8 cellular contexts compared by ENCODE assay signal in the genomic region with DNA sequence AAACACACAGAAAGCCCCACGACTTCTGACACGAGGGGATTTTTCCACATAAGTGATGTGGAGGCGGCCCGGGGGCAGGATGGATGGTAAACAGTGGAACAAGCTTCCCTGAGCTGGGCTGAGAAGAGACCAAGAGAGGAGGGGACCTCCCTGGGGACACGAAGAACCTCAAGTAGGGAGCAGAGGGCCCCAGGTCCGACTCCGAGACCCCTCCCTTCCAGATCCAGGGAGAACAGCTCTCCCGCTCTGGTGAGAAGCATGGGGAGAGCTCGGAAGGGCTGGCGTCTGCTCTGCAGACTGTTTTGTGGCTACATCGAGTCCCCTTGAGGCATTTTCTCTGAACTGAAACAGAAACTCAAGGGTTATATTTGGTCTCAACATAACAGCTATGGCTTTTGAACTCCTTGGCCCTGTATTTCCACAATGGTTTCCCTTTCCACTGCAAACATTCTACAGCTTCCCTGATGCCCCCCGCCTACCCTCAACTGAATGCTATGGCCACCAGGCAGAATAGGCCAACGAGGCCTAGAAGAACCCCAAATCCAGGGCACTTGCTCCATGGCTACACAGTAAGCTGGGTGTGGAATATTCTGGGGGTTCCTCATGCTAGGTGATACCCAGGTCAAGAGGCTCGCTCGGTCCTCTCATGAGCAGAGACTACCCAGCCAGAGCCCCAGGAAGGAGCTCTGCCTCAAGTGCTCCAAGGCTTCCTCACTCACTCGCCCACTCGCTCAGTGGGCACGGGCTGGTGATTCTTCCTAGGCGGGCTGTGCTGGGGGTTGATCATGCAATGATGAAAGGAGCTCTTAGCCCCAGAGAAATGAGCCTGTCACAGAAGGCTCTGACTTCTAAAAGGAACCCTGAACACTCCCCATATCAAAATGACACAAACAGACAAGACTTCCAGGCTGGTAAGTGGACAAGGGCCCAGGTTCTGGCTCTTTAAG. TPM values are rescaled to one million over a fixed set of nuclear protein-coding genes. Genes with fewer than 3 reads are reported as not detected.
DNase-seq lines count a peak whose midpoint lies in the region; ATAC-seq and TF ChIP-seq lines count a peak whose summit lies in the region.

No MANE protein-coding gene starts in this region.

- no peaks in the 10 kb centered on the region for H3K27me3 ChIP-seq in breast epithelium
- H3K27me3 ChIP-seq in mammary epithelial cell (ENCODE audit: insufficient read depth, low read length) = no peaks in the 10 kb centered on the region

- no peak overlapping the region for H2AFZ ChIP-seq in mammary epithelial cell (ENCODE audit: low read depth, low read length)

- in situ Hi-C loops in mammary epithelial cell (cut with MboI; ENCODE audit: low sequenced_read_pairs in 2 of 2) = no loop called here

- BruUV-seq in mammary epithelial cell (replicated peaks; lab: Mats Ljungman, UMichigan) = no TSS peak

- H3K9me3 Mint-ChIP-seq in activated T-helper 17 cell treated with anti-CD3 and anti-CD28 coated beads, Interleukin-2, amount 50 U/mL, for 72 hours = no peaks in the 10 kb centered on the region

- H3K36me3 ChIP-seq in breast epithelium = no peaks in the 10 kb centered on the region
- no peaks in the 10 kb centered on the region for H3K36me3 ChIP-seq in mammary epithelial cell (ENCODE audit: insufficient read depth, low read length)

- H3K4me1 Mint-ChIP-seq in activated T-helper 17 cell treated with anti-CD3 and anti-CD28 coated beads, Interleukin-2, amount 50 U/mL, for 72 hours = peaks cover 70% of the 10 kb centered on the region

- H3K4me1 ChIP-seq in breast epithelium = peaks cover 10 to 12% of the 10 kb centered on the region in 2 donors
- H3K4me1 ChIP-seq in mammary epithelial cell (ENCODE audit: insufficient read depth, low read length) = no peaks in the 10 kb centered on the region

- TF ChIP-seq CTCF in breast epithelium (IDR thresholded peaks at IDR 0.05) = no peak
- no peak for TF ChIP-seq CTCF in mammary epithelial cell (conservative IDR thresholded peaks at IDR 0.05 in 1 of 2, IDR thresholded peaks at IDR 0.05 in 1 of 2; ENCODE audit: extremely low read depth in 1 of 2, insufficient read depth in 1 of 2, low read depth in 1 of 2, low read length in 2 of 2)

- H3K27ac Mint-ChIP-seq in activated T-helper 17 cell treated with anti-CD3 and anti-CD28 coated beads, Interleukin-2, amount 50 U/mL, for 72 hours = peak overlapping the region; percentile 97

- H3K4me2 ChIP-seq in mammary epithelial cell (ENCODE audit: insufficient read depth, low read depth, low read length) = no peak overlapping the region

- H3K27me3 Mint-ChIP-seq in activated T-helper 17 cell treated with anti-CD3 and anti-CD28 coated beads, Interleukin-2, amount 50 U/mL, for 72 hours = no peaks in the 10 kb centered on the region

- H3K4me3 Mint-ChIP-seq in activated T-helper 17 cell treated with anti-CD3 and anti-CD28 coated beads, Interleukin-2, amount 50 U/mL, for 72 hours = peak overlapping the region; percentile 91

- intact Hi-C loops in breast epithelium (cut with DNase I; ENCODE audit: low total_unique reads) (no loop called here), mammary epithelial cell (cut with micrococcal nuclease) (no loop called here)

- H3K36me3 Mint-ChIP-seq in activated T-helper 17 cell treated with anti-CD3 and anti-CD28 coated beads, Interleukin-2, amount 50 U/mL, for 72 hours (ENCODE audit: low read depth) = peaks cover 87% of the 10 kb centered on the region

- H3K79me2 ChIP-seq in mammary epithelial cell (ENCODE audit: insufficient read depth, low read length) = peaks cover 19% of the 10 kb centered on the region

- H3K4me3 ChIP-seq in breast epithelium (no peak overlapping the region), mammary epithelial cell (replicated peaks in 1 of 3; ENCODE audit: insufficient read depth in 1 of 3, low read depth in 2 of 3, low read length in 3 of 3) (no peak overlapping the region), skin epidermis (no peak overlapping the region)

- no peaks in the 10 kb centered on the region for H4K20me1 ChIP-seq in mammary epithelial cell (ENCODE audit: insufficient read depth, low read length)

- dilution Hi-C loops in mammary epithelial cell (cut with HindIII; ENCODE audit: low sequenced_read_pairs) = loop anchor here (5.0 kb wide), 1 partner anchor 74 kb away; no protein-coding TSS in a partner anchor

- H3K9me3 ChIP-seq in breast epithelium (no peaks in the 10 kb centered on the region), mammary epithelial cell (replicated peaks; ENCODE audit: insufficient read depth, low read length) (no peaks in the 10 kb centered on the region)

- ATAC-seq in HG03039 (IDR thresholded peaks at IDR 0.05; ENCODE audit: unreplicated experiment) = peak; percentile 55
- ATAC-seq in activated T-helper 17 cell treated with anti-CD3 and anti-CD28 coated beads, Interleukin-2, amount 50 U/mL, for 72 hours (replicated peaks) = peak; percentile 67

- TF ChIP-seq POLR2A in breast epithelium (IDR thresholded peaks at IDR 0.05) = no peak

- CTCF ChIA-PET in mammary epithelial cell (lab: Charles Lee; ENCODE audit: low non-redundant PET) = no interaction called here

- DNase-seq in breast epithelium (ENCODE audit: low spot score in 2 of 2) (no peak), mammary epithelial cell (no peak), SHP77 (lab: John Stamatoyannopoulos, UW) (no peak), NCI-H187 (lab: John Stamatoyannopoulos, UW) (no peak)
- no peak for DNase-seq in stimulated activated CD8-positive, alpha-beta memory T cell treated with anti-CD3 and anti-CD28 coated beads, Interleukin-4, amount 100 ng/mL, for 48 hours

- WGBS in mammary epithelial cell (ENCODE audit: low coverage, missing lambda C conversion rate) = 95% methylated on average over 17 of the region's 19 CpGs

- peak overlapping the region; percentile 41 to 52 for H3K27ac ChIP-seq in breast epithelium
- H3K27ac ChIP-seq in mammary epithelial cell (ENCODE audit: insufficient read depth, low read depth, low read length) = no peak overlapping the region
- H3K27ac ChIP-seq in skin epidermis = peak overlapping the region in 20 of 21 experiments; percentile 3 to 93 (median 72)

- no peak overlapping the region for H3K9ac ChIP-seq in mammary epithelial cell (ENCODE audit: insufficient read depth, low read length)

RNA-seq across cellular contexts. Expression of a gene that starts 47.5 kb away (rescaled TPM):
- total RNA-seq in breast epithelium (10 to 100 TPM; 17.0 to 39.7 (median 22.8) TPM), mammary epithelial cell (10 to 100 TPM; 16.2 to 51.8 TPM)
- 9.3 TPM for polyA plus RNA-seq in mammary epithelial cell
- polyA minus RNA-seq in mammary epithelial cell = 37.8 TPM
- 10 to 100 TPM; 21.7 to 36.8 TPM for total RNA-seq in activated T-helper 17 cell treated with anti-CD3 and anti-CD28 coated beads, Interleukin-2, amount 50 U/mL, for 72 hours
